1 cellular context compared by ENCODE assay signal in the genomic region with DNA sequence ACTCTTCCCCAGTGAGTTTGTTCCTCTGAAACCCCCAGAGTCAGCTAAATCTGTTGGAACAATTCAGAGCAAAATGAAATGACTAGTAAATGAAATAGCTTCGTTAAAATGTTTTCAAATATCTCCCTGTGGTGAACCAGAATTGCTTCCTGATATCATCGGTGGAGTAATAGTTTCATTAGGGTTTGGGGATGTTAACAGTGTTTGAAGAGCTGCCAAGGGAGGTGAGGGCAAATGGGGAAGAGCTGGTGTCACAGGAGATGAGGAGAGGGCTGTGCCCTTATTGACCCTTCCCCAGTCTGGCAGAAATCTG.
TF ChIP-seq lines count a peak whose summit lies in the region.

No MANE protein-coding gene starts in this region.

TF ChIP-seq in H1, 55 proteins besides CTCF, POLR2A, EP300 and RAD21 (continued from another document):
- no peak for TF ChIP-seq SAP30 (IDR thresholded peaks at IDR 0.05; ENCODE audit: insufficient read depth, insufficient replicate concordance, low read length)
